21 cellular contexts compared by ENCODE assay signal in genomic region chr4:48590884-48591283, GRCh38.
"Had no signal": no experiment of that assay in that cellular context is flagged by ENCODE, and none has a peak within 500 bp of the region (broad histone marks: within the 10 kb centered on the region; RNA-seq: fewer than 3 reads in every experiment).

No MANE protein-coding gene starts in this region.

- ATAC-seq: gastrocnemius medialis; stimulated activated naive B cell treated with anti-CD40 and anti-IgM and Interleukin-4, amounts not matched to agents 10 μg/mL and 1 μg/mL and 100 μg/mL, for 72 hours had no signal

- H3K27me3 Mint-ChIP-seq: activated B cell treated with CpG ODN at 0.5 μM for 24 hours; stimulated activated naive B cell treated with anti-CD40 and anti-IgM and Interleukin-4, amounts not matched to agents 10 μg/mL and 1 μg/mL and 100 μg/mL, for 72 hours had no signal

- H3K9me3 Mint-ChIP-seq: activated B cell treated with CpG ODN at 0.5 μM for 24 hours; activated naive CD4-positive, alpha-beta T cell treated with anti-CD3 and anti-CD28 coated beads for 36 hours; stimulated activated naive B cell treated with anti-CD40 and anti-IgM and Interleukin-4, amounts not matched to agents 10 μg/mL and 1 μg/mL and 100 μg/mL, for 72 hours had no signal

- H3K27me3 ChIP-seq: breast epithelium, esophagus squamous epithelium, gastrocnemius medialis, sigmoid colon, SJSA1, upper lobe of left lung had no signal

- H3K9me3 ChIP-seq: breast epithelium, esophagus squamous epithelium, gastrocnemius medialis, sigmoid colon, SJSA1, thoracic aorta, upper lobe of left lung had no signal

- H3K4me1 ChIP-seq: breast epithelium, esophagus squamous epithelium, sigmoid colon, SJSA1 had no signal

- H3K27ac ChIP-seq: breast epithelium, coronary artery, esophagus squamous epithelium, gastrocnemius medialis, sigmoid colon, SJSA1, thoracic aorta, upper lobe of left lung had no signal

- DNase-seq: activated B cell treated with CpG ODN at 0.5 μM for 24 hours; activated CD4-positive, alpha-beta T cell treated with anti-CD3 and anti-CD28 coated beads for 4 hours; activated CD4-positive, alpha-beta T cell treated with anti-CD3 and anti-CD28 coated beads, Interleukin-2, amount 50 U/mL, for 48 hours; activated naive CD4-positive, alpha-beta T cell treated with anti-CD3 and anti-CD28 coated beads for 36 hours; activated T-cell treated with anti-CD3 and anti-CD28 coated beads, Interleukin-2, amount 50 U/mL, for 1 hour; amniotic stem cell; cerebellar nuclear complex; esophagus squamous epithelium; gastrocnemius medialis; head of caudate nucleus; hypothalamus; mesenchymal stem cell; sigmoid colon; stimulated activated CD4-positive, alpha-beta T cell treated with anti-CD3 and anti-CD28 coated beads, Interleukin-15, amount 100 ng/mL, for 24 hours; stimulated activated naive B cell treated with anti-CD40 and anti-IgM and Interleukin-4, amounts not matched to agents 10 μg/mL and 1 μg/mL and 100 μg/mL, for 72 hours; upper lobe of left lung had no signal

- H3K27ac Mint-ChIP-seq: activated naive CD4-positive, alpha-beta T cell treated with anti-CD3 and anti-CD28 coated beads for 36 hours; stimulated activated naive B cell treated with anti-CD40 and anti-IgM and Interleukin-4, amounts not matched to agents 10 μg/mL and 1 μg/mL and 100 μg/mL, for 72 hours had no signal

- H3K4me3 ChIP-seq: breast epithelium, coronary artery, esophagus squamous epithelium, gastrocnemius medialis, sigmoid colon, SJSA1, smooth muscle cell, thoracic aorta, upper lobe of left lung had no signal

- H3K4me3 Mint-ChIP-seq: activated B cell treated with CpG ODN at 0.5 μM for 24 hours; activated naive CD4-positive, alpha-beta T cell treated with anti-CD3 and anti-CD28 coated beads for 36 hours; stimulated activated naive B cell treated with anti-CD40 and anti-IgM and Interleukin-4, amounts not matched to agents 10 μg/mL and 1 μg/mL and 100 μg/mL, for 72 hours had no signal
